31 cellular contexts compared by ENCODE assay signal in genomic region chr2:39933166-39933565, GRCh38.
"Had no signal": no experiment of that assay in that cellular context is flagged by ENCODE, and none has a peak within 500 bp of the region (broad histone marks: within the 10 kb centered on the region; RNA-seq: fewer than 3 reads in every experiment).

No MANE protein-coding gene starts in this region.

- DNase-seq: activated B cell treated with CpG ODN at 0.5 μM for 24 hours; activated CD4-positive, alpha-beta memory T cell treated with anti-CD3 and anti-CD28 coated beads, Interleukin-2, amount 10 ng/mL, durations not matched to agents 7 days and 5 days; activated CD4-positive, alpha-beta T cell treated with anti-CD3 and anti-CD28 coated beads, Interleukin-2, amount 10 ng/mL, durations not matched to agents 7 days and 5 days; activated CD4-positive, alpha-beta T cell treated with anti-CD3 and anti-CD28 coated beads, Interleukin-2, amount 50 U/mL, for 4 hours; activated CD8-positive, alpha-beta memory T cell treated with anti-CD3 and anti-CD28 coated beads, Interleukin-2, amount 50 U/mL, for 48 hours; activated gamma-delta T cell; activated naive CD4-positive, alpha-beta T cell; activated naive CD4-positive, alpha-beta T cell treated with anti-CD3 and anti-CD28 coated beads, Interleukin-2, amount 10 ng/mL, durations not matched to agents 7 days and 5 days; activated naive CD8-positive, alpha-beta T cell treated with anti-CD3 and anti-CD28 coated beads, Interleukin-2, amount 10 ng/mL, durations not matched to agents 7 days and 5 days; activated T-cell treated with anti-CD3 and anti-CD28 coated beads for 4 hours; activated T-cell treated with anti-CD3 and anti-CD28 coated beads, Interleukin-2, amount 50 U/mL, for 24 hours; central memory CD4-positive, alpha-beta T cell; cerebellar nuclear complex; colonic mucosa; effector CD8-positive, alpha-beta T cell; esophagus squamous epithelium; foreskin fibroblast; head of caudate nucleus; T-helper 1 cell; T-helper 17 cell; T1000; WERI-Rb-1 had no signal

- H3K27ac ChIP-seq: ascending aorta, breast epithelium, cardiac muscle cell, colonic mucosa, epithelial cell of prostate, esophagus squamous epithelium, WERI-Rb-1 had no signal

- ATAC-seq: activated CD4-positive, CD25-positive, alpha-beta regulatory T cell treated with anti-CD3 and anti-CD28 coated beads, Interleukin-2, amount 50 U/mL, for 24 hours; activated naive CD4-positive, alpha-beta T cell treated with anti-CD3 and anti-CD28 coated beads, Interleukin-2, amount 50 U/mL, for 72 hours; activated T-helper 17 cell treated with anti-CD3 and anti-CD28 coated beads, Interleukin-2, amount 50 U/mL, for 72 hours; T-helper 17 cell had no signal

- H3K4me3 ChIP-seq: ascending aorta, breast epithelium, cardiac muscle cell, colonic mucosa, esophagus squamous epithelium had no signal

- FAIRE-seq: endothelial cell of umbilical vein, frontal cortex had no signal

- H3K9me3 ChIP-seq: ascending aorta, breast epithelium, colonic mucosa, esophagus squamous epithelium had no signal

- H3K4me1 ChIP-seq: ascending aorta, breast epithelium, colonic mucosa, esophagus squamous epithelium had no signal

- H3K27me3 ChIP-seq: ascending aorta, breast epithelium, cardiac muscle cell, colonic mucosa, esophagus squamous epithelium had no signal
